Comparison of ENCODE assay signal across 27 cellular contexts in the genomic region with DNA sequence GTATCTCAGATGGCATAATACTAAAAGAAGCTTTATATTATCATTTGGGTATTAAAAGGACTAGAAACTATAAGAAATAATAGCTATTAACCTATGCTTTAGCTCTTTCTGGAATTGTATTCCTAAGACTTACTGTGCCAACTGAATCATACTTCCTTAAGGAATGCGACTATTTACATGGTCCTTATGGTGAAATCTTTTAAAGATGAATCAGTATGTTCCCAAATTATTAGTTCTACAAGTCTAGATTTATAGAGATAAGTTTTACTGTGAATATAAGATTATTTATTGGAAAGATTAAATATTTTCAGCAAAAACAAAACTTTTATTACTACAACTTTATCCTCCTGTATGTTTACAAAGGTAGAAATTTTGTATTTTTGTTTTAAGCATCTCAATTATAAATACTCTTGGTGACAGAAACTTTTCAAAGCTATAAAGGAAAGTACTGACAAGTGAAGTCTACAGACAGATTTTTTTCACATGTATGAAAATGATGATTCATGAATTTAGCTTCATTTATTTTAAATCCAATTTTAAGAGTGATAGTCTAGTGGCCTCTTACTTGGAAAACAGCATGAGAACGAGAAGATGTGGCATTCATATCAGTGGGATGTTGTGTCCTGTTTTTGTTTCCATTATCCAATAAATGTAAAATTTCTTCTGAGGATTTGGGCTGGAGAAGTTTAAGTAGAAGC. TPM values are rescaled to one million over a fixed set of nuclear protein-coding genes. Genes with fewer than 3 reads are reported as not detected.
A peak's percentile ranks its signal among the peaks of the same experiment; 100 is the strongest.
DNase-seq lines count a peak whose midpoint lies in the region; FAIRE-seq and TF ChIP-seq lines count a peak whose summit lies in the region.
"Had no signal": no experiment of that assay in that cellular context is flagged by ENCODE, and none has a peak within 500 bp of the region (broad histone marks: within the 10 kb centered on the region; RNA-seq: fewer than 3 reads in every experiment).

No MANE protein-coding gene starts in this region.

- no peaks in the 10 kb centered on the region for H3K27me3 ChIP-seq in SK-N-SH (ENCODE audit: insufficient read depth)
- no peaks in the 10 kb centered on the region for H3K27me3 ChIP-seq in endothelial cell of umbilical vein (ENCODE audit: control insufficient read depth in 2 of 2, insufficient read depth in 2 of 2, low read length in 2 of 2)
- H3K27me3 ChIP-seq in osteoblast (ENCODE audit: insufficient read depth, low read length), result no peaks in the 10 kb centered on the region
- H3K27me3 ChIP-seq: body of pancreas, suprapubic skin had no signal

- H3K79me2 ChIP-seq in SK-N-SH (ENCODE audit: insufficient read depth) (peaks cover 49% of the 10 kb centered on the region; the same call in 1 of the 2 replicates), endothelial cell of umbilical vein (ENCODE audit: control insufficient read depth, insufficient read depth, low read length) (peaks cover 15% of the 10 kb centered on the region), osteoblast (ENCODE audit: insufficient read depth, low read length) (peaks cover 4% of the 10 kb centered on the region)

- POLR2A ChIA-PET in SK-N-SH (lab: Yijun Ruan, JAX), result no interaction called here
- POLR2A ChIA-PET in endothelial cell of umbilical vein (lab: Charles Lee), result no interaction called here

- intact Hi-C loops in endothelial cell of umbilical vein (cut with micrococcal nuclease), result loop anchor here (2.0 kb wide), 1 partner anchor 19 kb away; a partner anchor contains a TSS

- H3K9me1 ChIP-seq in endothelial cell of umbilical vein (replicated peaks; ENCODE audit: control insufficient read depth, extremely low read depth, insufficient read depth, low read length), result no peaks in the 10 kb centered on the region

- peak overlapping the region; percentile 32; the same call in 1 of the 2 replicates for H3K9ac ChIP-seq in SK-N-SH
- H3K9ac ChIP-seq in endothelial cell of umbilical vein (replicated peaks; ENCODE audit: extremely low read depth, insufficient read depth, low read length), result peak overlapping the region; percentile 42

- no peaks in the 10 kb centered on the region for H3K9me3 ChIP-seq in SK-N-SH
- no peaks in the 10 kb centered on the region for H3K9me3 ChIP-seq in endothelial cell of umbilical vein (replicated peaks; ENCODE audit: control insufficient read depth, insufficient read depth, low read length)
- no peaks in the 10 kb centered on the region for H3K9me3 ChIP-seq in osteoblast (ENCODE audit: low read depth, low read length)
- H3K9me3 ChIP-seq: body of pancreas, psoas muscle, suprapubic skin had no signal

- H3F3A ChIP-seq in SK-N-SH (replicated peaks; ENCODE audit: insufficient read depth), result peaks cover 56% of the 10 kb centered on the region

- H3K27ac ChIP-seq in SK-N-SH (ENCODE audit: low read depth in 2 of 2, low read length in 1 of 2), result peak overlapping the region; percentile 47 to 88; a peak in 3 of 4 replicates
- peak overlapping the region; percentile 74 for H3K27ac ChIP-seq in endothelial cell of umbilical vein (ENCODE audit: insufficient read depth, low read depth, low read length)
- H3K27ac ChIP-seq in osteoblast (ENCODE audit: low read depth, low read length), result peak overlapping the region; percentile 63
- H3K27ac ChIP-seq: body of pancreas, coronary artery, psoas muscle, suprapubic skin, VCaP had no signal

- no peaks in the 10 kb centered on the region for H4K20me1 ChIP-seq in SK-N-SH (ENCODE audit: insufficient read depth)
- H4K20me1 ChIP-seq in endothelial cell of umbilical vein (replicated peaks; ENCODE audit: control insufficient read depth, extremely low read depth, insufficient read depth, low read length), result no peaks in the 10 kb centered on the region
- no peaks in the 10 kb centered on the region for H4K20me1 ChIP-seq in osteoblast (ENCODE audit: insufficient read depth, low read length)

- no peak for TF ChIP-seq CTCF in SK-N-SH (IDR thresholded peaks at IDR 0.05)
- no peak for TF ChIP-seq CTCF in endothelial cell of umbilical vein (IDR thresholded peaks at IDR 0.05; ENCODE audit: extremely low read depth in 1 of 2, insufficient read depth in 1 of 2, low read depth in 1 of 2, low read length in 2 of 2)
- no peak for TF ChIP-seq CTCF in osteoblast (IDR thresholded peaks at IDR 0.05; ENCODE audit: extremely low read depth, low read depth, low read length)

- H3K36me3 Mint-ChIP-seq in activated T-cell treated with anti-CD3 and anti-CD28 coated beads, Interleukin-2, amount 50 U/mL, for 24 hours (ENCODE audit: low read depth), result peaks cover 27% of the 10 kb centered on the region

- peak overlapping the region; percentile 45 for H3K4me2 ChIP-seq in SK-N-SH
- peak overlapping the region; percentile 78 for H3K4me2 ChIP-seq in endothelial cell of umbilical vein (ENCODE audit: insufficient read depth, low read length)
- H3K4me2 ChIP-seq in osteoblast (ENCODE audit: insufficient read depth, low read length), result no peak overlapping the region
- H3K4me2 ChIP-seq: smooth muscle cell had no signal

- no peak for TF ChIP-seq RAD21 in SK-N-SH (IDR thresholded peaks at IDR 0.05; ENCODE audit: low read length)

- H3K4me1 ChIP-seq in SK-N-SH (ENCODE audit: control insufficient read depth in 1 of 2, insufficient read depth in 2 of 2, low read depth in 1 of 2, low read length in 1 of 2) (peaks cover 0 to 31% of the 10 kb centered on the region in 2 experiments; a peak in 3 of 4 replicates), endothelial cell of umbilical vein (ENCODE audit: control insufficient read depth, extremely low read depth, insufficient read depth, low read length) (peaks cover 34% of the 10 kb centered on the region), osteoblast (ENCODE audit: insufficient read depth, low read length) (peaks cover 16% of the 10 kb centered on the region)
- H3K4me1 ChIP-seq: body of pancreas, psoas muscle, suprapubic skin had no signal

- dilution Hi-C loops in endothelial cell of umbilical vein (cut with MboI; ENCODE audit: extremely low pct_ligation_motif_present, low sequenced_read_pairs), result no loop called here

- no peaks in the 10 kb centered on the region for H3K9me2 ChIP-seq in SK-N-SH

- no peaks in the 10 kb centered on the region for H3K27me3 Mint-ChIP-seq in activated T-cell treated with anti-CD3 and anti-CD28 coated beads, Interleukin-2, amount 50 U/mL, for 24 hours
- H3K27me3 Mint-ChIP-seq: activated naive CD8-positive, alpha-beta T cell; stimulated activated memory B cell treated with anti-CD40 and anti-IgM and Interleukin-4, amounts not matched to agents 10 μg/mL and 1 μg/mL and 100 μg/mL, for 72 hours had no signal

- 24% methylated on average over 2 of the region's 2 CpGs for WGBS in SK-N-SH (ENCODE audit: low lambda C conversion rate)

- H3K4me1 Mint-ChIP-seq in activated T-cell treated with anti-CD3 and anti-CD28 coated beads, Interleukin-2, amount 50 U/mL, for 24 hours (ENCODE audit: low read depth), result no peaks in the 10 kb centered on the region
- H3K4me1 Mint-ChIP-seq: stimulated activated memory B cell treated with anti-CD40 and anti-IgM and Interleukin-4, amounts not matched to agents 10 μg/mL and 1 μg/mL and 100 μg/mL, for 72 hours had no signal

- H3K36me3 ChIP-seq in SK-N-SH (replicated peaks in 1 of 2; ENCODE audit: control insufficient read depth in 1 of 2, insufficient read depth in 2 of 2, low read length in 1 of 2), result peaks cover 12 to 44% of the 10 kb centered on the region in 2 experiments
- H3K36me3 ChIP-seq in endothelial cell of umbilical vein (ENCODE audit: control insufficient read depth in 2 of 2, extremely low read depth in 1 of 2, insufficient read depth in 2 of 2, low read length in 2 of 2), result no peaks in the 10 kb centered on the region
- H3K36me3 ChIP-seq in osteoblast (ENCODE audit: insufficient read depth, low read length), result peaks cover under 1% of the 10 kb centered on the region
- H3K36me3 ChIP-seq: suprapubic skin had no signal

- no peak overlapping the region for H3K27ac Mint-ChIP-seq in activated T-cell treated with anti-CD3 and anti-CD28 coated beads, Interleukin-2, amount 50 U/mL, for 24 hours
- H3K27ac Mint-ChIP-seq: activated naive CD8-positive, alpha-beta T cell; activated T-helper 2 cell treated with anti-CD3 and anti-CD28 coated beads, Interferon-gamma antibody, Interleukin-2, Interleukin-4, amounts not matched to agents 10 μg/mL and 5 μg/mL and 100 μg/mL, durations not matched to agents 14 hours and 24 hours and 36 hours; stimulated activated memory B cell treated with anti-CD40 and anti-IgM and Interleukin-4, amounts not matched to agents 10 μg/mL and 1 μg/mL and 100 μg/mL, for 72 hours had no signal

- TF ChIP-seq POLR2A in endothelial cell of umbilical vein (IDR thresholded peaks at IDR 0.05; ENCODE audit: low read depth, low read length), result no peak

- CTCF ChIA-PET in SK-N-SH (lab: Yijun Ruan, JAX), result interaction anchor here (1.0 to 2.1 kb wide), 2 partner anchors 11 to 15 kb away, joined by 3 to 6 read pairs; no protein-coding TSS in a partner anchor
- CTCF ChIA-PET in endothelial cell of umbilical vein (lab: Charles Lee), result interaction anchor here (0.6 to 2.3 kb wide), 15 partner anchors 8 to 1239 kb away, joined by 3 to 13 read pairs (median 3); a partner anchor contains a TSS

- TSS peak; percentile 76 for BruUV-seq in endothelial cell of umbilical vein (replicated peaks; lab: Mats Ljungman, UMichigan)

- no peaks in the 10 kb centered on the region for H3K9me3 Mint-ChIP-seq in activated T-cell treated with anti-CD3 and anti-CD28 coated beads, Interleukin-2, amount 50 U/mL, for 24 hours
- H3K9me3 Mint-ChIP-seq: activated T-helper 2 cell treated with anti-CD3 and anti-CD28 coated beads, Interferon-gamma antibody, Interleukin-2, Interleukin-4, amounts not matched to agents 10 μg/mL and 5 μg/mL and 100 μg/mL, durations not matched to agents 14 hours and 24 hours and 36 hours; stimulated activated memory B cell treated with anti-CD40 and anti-IgM and Interleukin-4, amounts not matched to agents 10 μg/mL and 1 μg/mL and 100 μg/mL, for 72 hours had no signal

- no peak overlapping the region for H3K4me3 Mint-ChIP-seq in activated T-cell treated with anti-CD3 and anti-CD28 coated beads, Interleukin-2, amount 50 U/mL, for 24 hours
- H3K4me3 Mint-ChIP-seq: activated naive CD8-positive, alpha-beta T cell; stimulated activated memory B cell treated with anti-CD40 and anti-IgM and Interleukin-4, amounts not matched to agents 10 μg/mL and 1 μg/mL and 100 μg/mL, for 72 hours had no signal

- H2AFZ ChIP-seq in SK-N-SH (ENCODE audit: low read depth), result no peak overlapping the region; the same call in 1 of the 2 replicates
- no peak overlapping the region for H2AFZ ChIP-seq in endothelial cell of umbilical vein (ENCODE audit: low read depth, low read length)
- peak overlapping the region; percentile 29 for H2AFZ ChIP-seq in osteoblast (ENCODE audit: low read length)

- DNase-seq in EL, result peak; percentile 70
- DNase-seq in SK-N-SH, result no peak
- DNase-seq in endothelial cell of umbilical vein (ENCODE audit: low read depth, low spot score), result peak; percentile 50
- no peak for DNase-seq in osteoblast (ENCODE audit: insufficient read length, low spot score, missing footprints)
- DNase-seq in DMS79 treated with DMSO at 0.1 percent for 48 hours (lab: John Stamatoyannopoulos, UW), result no peak
- DNase-seq in activated T-cell treated with anti-CD3 and anti-CD28 coated beads, Interleukin-2, amount 50 U/mL, for 24 hours, result no peak
- no peak for DNase-seq in SIG-M5 treated with dmso at 0.1 percent for 504 hours (lab: John Stamatoyannopoulos, UW; ENCODE audit: unreplicated experiment)
- no peak for DNase-seq in SW 1271 (lab: John Stamatoyannopoulos, UW)
- DNase-seq: activated CD4-positive, alpha-beta T cell treated with anti-CD3 and anti-CD28 coated beads, Interleukin-2, amount 50 U/mL, for 1 hour; body of pancreas; DMS53; KBM-7; NCI-H1436 treated with DMSO at 0.1 percent for 48 hours; NCI-H510A; psoas muscle; T-helper 2 cell had no signal

- FAIRE-seq in endothelial cell of umbilical vein (lab: Jason Lieb, UNC), result no peak
- FAIRE-seq: endometrium, GM12891, urothelium cell line had no signal

- TF ChIP-seq EP300 in SK-N-SH (IDR thresholded peaks at IDR 0.05; ENCODE audit: borderline replicate concordance in 1 of 2, low read depth in 1 of 2, low read length in 1 of 2), result no peak; a peak in 1 of 4 replicates

- H3K4me3 ChIP-seq in SK-N-SH (ENCODE audit: low read depth in 2 of 2, low read length in 1 of 2) (0 out of 4 replicates have a peak overlapping the region, but pooled peaks of 1 of the 2 experiments have one; percentile 13), endothelial cell of umbilical vein (replicated peaks in 1 of 3; ENCODE audit: insufficient read depth in 1 of 3, low read depth in 1 of 3, low read length in 3 of 3) (no peak overlapping the region), osteoblast (ENCODE audit: insufficient read depth, low read length) (no peak overlapping the region)
- H3K4me3 ChIP-seq: body of pancreas, coronary artery, lung, psoas muscle, smooth muscle cell, suprapubic skin had no signal

RNA-seq across cellular contexts. Expression of a gene that starts 17.8 kb away (rescaled TPM):
- polyA plus RNA-seq in SK-N-SH (2012; rRNA removed) (3.8 and 3.9 TPM in 2 replicates), endothelial cell of umbilical vein (2.2 and 2.5 TPM in 2 replicates)
- 4.6 and 5.6 TPM in 2 replicates for polyA plus RNA-seq in SK-N-SH (2012; cell fraction: cytosol; rRNA removed)
- 3.0 and 6.7 TPM in 2 replicates for polyA plus RNA-seq in SK-N-SH (2012; cell fraction: nucleus; rRNA removed)
- total RNA-seq in endothelial cell of umbilical vein (14.1 and 18.5 TPM in 2 replicates), osteoblast (4.0 and 5.0 TPM in 2 replicates)
- 5.5 and 5.7 TPM in 2 replicates for polyA plus RNA-seq in endothelial cell of umbilical vein (2011; cell fraction: cytosol; rRNA removed)
- 9.9 and 17.3 TPM in 2 replicates for polyA plus RNA-seq in endothelial cell of umbilical vein (2011; cell fraction: nucleus; rRNA removed)
- 6.6 and 13.6 TPM in 2 replicates for polyA plus RNA-seq in endothelial cell of umbilical vein (2012)
- 9.1 and 15.0 TPM in 2 replicates for polyA minus RNA-seq in endothelial cell of umbilical vein
- 15.1 TPM for polyA minus RNA-seq in endothelial cell of umbilical vein (2011; cell fraction: cytosol; rRNA and poly(A)+ RNA removed)
- 41.4 and 60.8 TPM in 2 replicates for polyA minus RNA-seq in endothelial cell of umbilical vein (2011; cell fraction: nucleus; rRNA and poly(A)+ RNA removed)

RNA-seq across cellular contexts. Expression of a gene that starts 18.0 kb away (rescaled TPM):
- 4.7 and 7.1 TPM in 2 replicates for polyA plus RNA-seq in SK-N-SH (2012; rRNA removed)
- polyA plus RNA-seq in SK-N-SH (2012; cell fraction: cytosol; rRNA removed), result 5.6 and 6.4 TPM in 2 replicates
- polyA plus RNA-seq in SK-N-SH (2012; cell fraction: nucleus; rRNA removed), result 3.9 and 8.0 TPM in 2 replicates
- 10.9 and 12.1 TPM in 2 replicates for total RNA-seq in endothelial cell of umbilical vein
- 3.2 and 4.2 TPM in 2 replicates for polyA plus RNA-seq in endothelial cell of umbilical vein
- polyA plus RNA-seq in endothelial cell of umbilical vein (2011; cell fraction: cytosol; rRNA removed), result 3.9 and 5.0 TPM in 2 replicates
- polyA plus RNA-seq in endothelial cell of umbilical vein (2011; cell fraction: nucleus; rRNA removed), result 12.1 and 12.7 TPM in 2 replicates
- polyA plus RNA-seq in endothelial cell of umbilical vein (2012), result 8.0 TPM in 2 replicates
- 22.8 and 26.7 TPM in 2 replicates for polyA minus RNA-seq in endothelial cell of umbilical vein
- 11.6 TPM for polyA minus RNA-seq in endothelial cell of umbilical vein (2011; cell fraction: cytosol; rRNA and poly(A)+ RNA removed)
- polyA minus RNA-seq in endothelial cell of umbilical vein (2011; cell fraction: nucleus; rRNA and poly(A)+ RNA removed), result 46.8 and 67.8 TPM in 2 replicates
- total RNA-seq in osteoblast, result 13.4 and 18.6 TPM in 2 replicates

Comparison
In these comparisons a context has a peak if more than half of its experiments do, and no peak if none do; other contexts are left out.
1. DNase-seq: peak in EL (single experiment) and endothelial cell of umbilical vein (single experiment); none in SK-N-SH (single experiment), osteoblast (single experiment), DMS79 treated with DMSO at 0.1 percent for 48 hours (single experiment), activated T-cell treated with anti-CD3 and anti-CD28 coated beads, Interleukin-2, amount 50 U/mL, for 24 hours (single experiment), SIG-M5 treated with dmso at 0.1 percent for 504 hours (single experiment) and SW 1271 (0 of 2).
2. Peak in every context shown above with its lines, with median percentiles within 50 percentile points of each other: H3K27ac ChIP-seq.